ENCODE assay signal across 8 cellular contexts in the genomic region with DNA sequence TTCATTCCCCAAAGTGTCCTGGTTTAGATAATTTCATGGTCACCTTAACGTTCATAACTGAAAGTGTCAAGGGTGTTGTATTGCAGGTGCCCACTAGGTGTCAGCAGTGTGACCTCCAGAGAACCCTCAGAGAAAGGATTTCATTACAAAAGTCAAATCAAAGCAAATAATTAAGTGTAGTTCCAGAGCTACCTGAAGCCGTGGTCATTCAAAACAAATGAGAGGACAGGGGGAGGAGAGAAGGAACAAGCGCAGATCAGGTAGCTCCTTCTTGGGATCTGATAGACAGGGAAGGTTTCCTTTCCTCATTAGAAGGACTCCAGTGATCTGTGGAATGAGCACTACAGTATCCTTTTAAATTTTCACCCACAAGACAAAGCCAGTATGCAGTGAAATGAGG. TPM values are rescaled to one million over a fixed set of nuclear protein-coding genes. Genes with fewer than 3 reads are reported as not detected.
DNase-seq lines count a peak whose midpoint lies in the region; ATAC-seq and TF ChIP-seq lines count a peak whose summit lies in the region.

A gene with protein sequence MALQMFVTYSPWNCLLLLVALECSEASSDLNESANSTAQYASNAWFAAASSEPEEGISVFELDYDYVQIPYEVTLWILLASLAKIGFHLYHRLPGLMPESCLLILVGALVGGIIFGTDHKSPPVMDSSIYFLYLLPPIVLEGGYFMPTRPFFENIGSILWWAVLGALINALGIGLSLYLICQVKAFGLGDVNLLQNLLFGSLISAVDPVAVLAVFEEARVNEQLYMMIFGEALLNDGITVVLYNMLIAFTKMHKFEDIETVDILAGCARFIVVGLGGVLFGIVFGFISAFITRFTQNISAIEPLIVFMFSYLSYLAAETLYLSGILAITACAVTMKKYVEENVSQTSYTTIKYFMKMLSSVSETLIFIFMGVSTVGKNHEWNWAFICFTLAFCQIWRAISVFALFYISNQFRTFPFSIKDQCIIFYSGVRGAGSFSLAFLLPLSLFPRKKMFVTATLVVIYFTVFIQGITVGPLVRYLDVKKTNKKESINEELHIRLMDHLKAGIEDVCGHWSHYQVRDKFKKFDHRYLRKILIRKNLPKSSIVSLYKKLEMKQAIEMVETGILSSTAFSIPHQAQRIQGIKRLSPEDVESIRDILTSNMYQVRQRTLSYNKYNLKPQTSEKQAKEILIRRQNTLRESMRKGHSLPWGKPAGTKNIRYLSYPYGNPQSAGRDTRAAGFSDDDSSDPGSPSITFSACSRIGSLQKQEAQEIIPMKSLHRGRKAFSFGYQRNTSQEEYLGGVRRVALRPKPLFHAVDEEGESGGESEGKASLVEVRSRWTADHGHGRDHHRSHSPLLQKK (plus strand): TSS at position 207 of the 400 bp plus-strand sequence. CDS start 534 bp downstream, outside the sequence.

- peak; percentile 77 for TF ChIP-seq CTCF in GM12865 (IDR thresholded peaks at IDR 0.05; ENCODE audit: insufficient read depth, low read depth, low read length, missing control alignments)

- ATAC-seq in HG03354 (IDR thresholded peaks at IDR 0.05; ENCODE audit: poor library complexity, severe bottlenecking, unreplicated experiment) = peak; percentile 84

- DNase-seq in AG08395 (ENCODE audit: low spot score) = peak; percentile 53
- DNase-seq in GM12865 (ENCODE audit: low read depth) = peak; percentile 53
- DNase-seq in SK-MEL-5 (ENCODE audit: low read depth, low spot score) = peak; percentile 50
- peak; percentile 23 for DNase-seq in amniotic epithelial cell (ENCODE audit: low read depth)
- DNase-seq in islet precursor cell = peak; percentile 71
- peak; percentile 36 for DNase-seq in stimulated activated CD4-positive, alpha-beta T cell treated with anti-CD3 and anti-CD28 coated beads, Interleukin-2, amount 100 ng/mL, for 4 hours (ENCODE audit: low read depth)
- no peak for DNase-seq in cortex of kidney (lab: John Stamatoyannopoulos, UW)

- H3K4me3 ChIP-seq in GM12865 (ENCODE audit: low read depth, low read length) = no peak within 1 kb of the TSS

- in situ Hi-C loops in SK-MEL-5 (cut with HindIII; ENCODE audit: low pct_unique_long_range_greater_than_20kb, low sequenced_read_pairs) = no loop called here

RNA-seq across cellular contexts. Expression of the gene that starts here (rescaled TPM):
- total RNA-seq in SK-MEL-5 (2014; rRNA removed; shearing (Covaris generic)) = not detected in 2 replicates
- not detected in 2 replicates for polyA plus RNA-seq in SK-MEL-5 (2015; cell fraction: cytosol; rRNA removed)
- polyA plus RNA-seq in SK-MEL-5 (2015; cell fraction: nucleus; rRNA removed) = not detected in 2 replicates

Comparison
In these comparisons a context has a peak if more than half of its experiments do, and no peak if none do; other contexts are left out.
1. Peak in DNase-seq in SK-MEL-5; RNA of the gene not detected or under 1 TPM.